ENCODE assay signal across 8 cellular contexts in genomic region chrX:119427024-119427794, GRCh38. TPM values are rescaled to one million over a fixed set of nuclear protein-coding genes. Genes with fewer than 3 reads are reported as not detected.
DNase-seq lines count a peak whose midpoint lies in the region; ATAC-seq, FAIRE-seq and TF ChIP-seq lines count a peak whose summit lies in the region.
"Had no signal": no experiment of that assay in that cellular context is flagged by ENCODE, and none has a peak within 500 bp of the region (broad histone marks: within the 10 kb centered on the region; RNA-seq: fewer than 3 reads in every experiment).

No MANE protein-coding gene starts in this region.

- POLR2A ChIA-PET in OCI-LY7 (lab: Charles Lee) = interaction anchor here (0.5 to 1.5 kb wide), 8 partner anchors 18 to 1081 kb away, joined by 3 to 5 read pairs (median 3); partner anchors contain the start of genes SLC25A43 and WDR44

- no peak for TF ChIP-seq CTCF in GM23338 (conservative IDR thresholded peaks at IDR 0.05; ENCODE audit: low read depth in 2 of 2)
- no peak for TF ChIP-seq CTCF in OCI-LY7 (conservative IDR thresholded peaks at IDR 0.05; ENCODE audit: low read length)
- no peak for TF ChIP-seq CTCF in right atrium auricular region (IDR thresholded peaks at IDR 0.05)
- no peak for TF ChIP-seq CTCF in tibial artery (IDR thresholded peaks at IDR 0.05)

- DNase-seq in GM18507 (ENCODE audit: extremely low spot score, insufficient read length, low read depth) (no peak), GM23338 (ENCODE audit: low spot score) (peak; percentile 10), OCI-LY7 (ENCODE audit: low spot score) (peak; percentile 78), right atrium auricular region (ENCODE audit: low spot score) (no peak), NCI-H748 treated with DMSO at 0.1 percent for 48 hours (lab: John Stamatoyannopoulos, UW) (no peak), tibial artery (no peak)
- DNase-seq in activated CD4-positive, CD25-positive, alpha-beta regulatory T cell treated with anti-CD3 and anti-CD28 coated beads, Interleukin-2, amount 50 U/mL, for 72 hours = no peak

- peak; percentile 81 for FAIRE-seq in GM18507 (lab: Jason Lieb, UNC)

- H3K27me3 ChIP-seq in GM23338 (ENCODE audit: insufficient read depth) (no peaks in the 10 kb centered on the region), right atrium auricular region (no peaks in the 10 kb centered on the region), tibial artery (no peaks in the 10 kb centered on the region)
- H3K27me3 ChIP-seq: SJSA1 had no signal

- H3F3A ChIP-seq in GM23338 (replicated peaks; ENCODE audit: low read depth) = no peaks in the 10 kb centered on the region

- H3K4me3 Mint-ChIP-seq in GM23338 = no peak overlapping the region

- no peaks in the 10 kb centered on the region for H3K9me3 ChIP-seq in OCI-LY7 (ENCODE audit: low read length)
- H3K9me3 ChIP-seq in right atrium auricular region = no peaks in the 10 kb centered on the region
- no peaks in the 10 kb centered on the region for H3K9me3 ChIP-seq in tibial artery
- H3K9me3 ChIP-seq: SJSA1 had no signal

- H3K36me3 Mint-ChIP-seq in GM23338 (ENCODE audit: low read depth) = peaks cover 3% of the 10 kb centered on the region; the same call in 1 of the 3 replicates

- intact Hi-C loops in OCI-LY7 (cut with micrococcal nuclease; ENCODE audit: unreplicated experiment) (no loop called here), tibial artery (cut with DNase I; ENCODE audit: low total_unique reads) (no loop called here)

- BruUV-seq in OCI-LY7 (replicated peaks; lab: Mats Ljungman, UMichigan) = no TSS peak

- H4K20me1 ChIP-seq in GM23338 (replicated peaks; ENCODE audit: insufficient read depth) (no peaks in the 10 kb centered on the region), OCI-LY7 (ENCODE audit: insufficient read depth, low read length) (no peaks in the 10 kb centered on the region)

- H2AFZ ChIP-seq in GM23338 (no peak overlapping the region), OCI-LY7 (ENCODE audit: low read length) (peak overlapping the region; percentile 40; the same call in 1 of the 2 replicates)

- H3K9me3 Mint-ChIP-seq in GM23338 = no peaks in the 10 kb centered on the region

- peak overlapping the region; percentile 41 for H3K27ac Mint-ChIP-seq in GM23338

- no peaks in the 10 kb centered on the region for H3K4me1 ChIP-seq in GM23338 (ENCODE audit: insufficient read depth)
- H3K4me1 ChIP-seq in OCI-LY7 (ENCODE audit: insufficient read depth, low read length, poor library complexity, severe bottlenecking) = peaks cover 32% of the 10 kb centered on the region
- H3K4me1 ChIP-seq in right atrium auricular region = peaks cover 0 to 3% of the 10 kb centered on the region in 2 donors
- peaks cover 0 to 9% (median 2%) of the 10 kb centered on the region in 4 donors for H3K4me1 ChIP-seq in tibial artery

- peaks cover 16% of the 10 kb centered on the region for H3K4me1 Mint-ChIP-seq in GM23338

- H3K27ac ChIP-seq in GM23338 (ENCODE audit: low read depth) (no peak overlapping the region), OCI-LY7 (ENCODE audit: low read depth, low read length, poor library complexity, severe bottlenecking) (peak overlapping the region; percentile 75), right atrium auricular region (peak overlapping the region; percentile 15 to 62), tibial artery (no peak overlapping the region)
- H3K27ac ChIP-seq: SJSA1 had no signal

- H3K79me2 ChIP-seq in GM23338 (replicated peaks; ENCODE audit: insufficient read depth) (no peaks in the 10 kb centered on the region), OCI-LY7 (ENCODE audit: insufficient read depth, low read depth, low read length) (no peaks in the 10 kb centered on the region)

- ATAC-seq in GM23338 = peak; percentile 53

- H3K27me3 Mint-ChIP-seq in GM23338 (ENCODE audit: insufficient read depth, low read depth, poor library complexity) = no peaks in the 10 kb centered on the region

- H3K4me2 ChIP-seq in GM23338 (no peak overlapping the region), OCI-LY7 (ENCODE audit: low read length) (peak overlapping the region; percentile 62)

- H3K4me3 ChIP-seq in GM23338 (no peak overlapping the region), OCI-LY7 (ENCODE audit: low read depth, low read length, poor library complexity, severe bottlenecking) (peak overlapping the region; percentile 2), right atrium auricular region (no peak overlapping the region), tibial artery (no peak overlapping the region)
- H3K4me3 ChIP-seq: SJSA1 had no signal

- H3K9me2 ChIP-seq in GM23338 (ENCODE audit: insufficient read depth) (no peaks in the 10 kb centered on the region), OCI-LY7 (ENCODE audit: insufficient read depth, low read length) (no peaks in the 10 kb centered on the region)

- CTCF ChIA-PET in OCI-LY7 (lab: Charles Lee; ENCODE audit: unreplicated experiment) = interaction anchor here (0.6 kb wide), 1 partner anchor 1322 kb away, joined by 4 read pairs; no protein-coding TSS in a partner anchor

- H3K36me3 ChIP-seq in GM23338 (ENCODE audit: insufficient read depth) (no peaks in the 10 kb centered on the region), OCI-LY7 (ENCODE audit: insufficient read depth, low read length) (peaks cover 5% of the 10 kb centered on the region), right atrium auricular region (no peaks in the 10 kb centered on the region), tibial artery (peaks cover 0 to 8% (median 0%) of the 10 kb centered on the region in 3 donors)
- H3K36me3 ChIP-seq: SJSA1 had no signal

TF ChIP-seq in GM23338, 12 proteins besides CTCF, POLR2A, EP300 and RAD21:
- TF ChIP-seq EZH2 (IDR thresholded peaks at IDR 0.05; ENCODE audit: low read depth, unreplicated experiment) (no peak), EZH2phosphoT487 (IDR thresholded peaks at IDR 0.05; ENCODE audit: unreplicated experiment) (no peak)

RNA-seq across cellular contexts. Expression of gene SLC25A43, which starts 28.1 kb away (rescaled TPM):
- total RNA-seq in GM23338 (2014; rRNA removed; shearing (Covaris generic)) = 8.9 and 12.7 TPM in 2 replicates
- 7.1 and 8.7 TPM in 2 replicates for polyA plus RNA-seq in GM23338 (2016; fragmentation: Nextera tagmentation; extraction: Ambion mirVana)
- total RNA-seq in OCI-LY7 (2014; rRNA removed; shearing (Covaris generic)) = 10.6 and 13.7 TPM in 2 replicates
- 14.3 and 15.6 TPM in 2 replicates for total RNA-seq in OCI-LY7 (2022)
- 1 to 10 TPM; 5.6 to 8.1 TPM for total RNA-seq in right atrium auricular region

RNA-seq across cellular contexts. Expression of gene SLC25A5, which starts 41.0 kb away (rescaled TPM):
- total RNA-seq in GM23338 (2014; rRNA removed; shearing (Covaris generic)) = 379 and 451 TPM in 2 replicates
- 325 and 348 TPM in 2 replicates for polyA plus RNA-seq in GM23338 (2016; fragmentation: Nextera tagmentation; extraction: Ambion mirVana)
- 203 and 231 TPM in 2 replicates for total RNA-seq in OCI-LY7 (2014; rRNA removed; shearing (Covaris generic))
- total RNA-seq in OCI-LY7 (2022) (525 and 531 TPM in 2 replicates), right atrium auricular region (100 to 1,000 TPM; 134 to 174 TPM)

Comparison
In these comparisons a context has a peak if more than half of its experiments do, and no peak if none do; other contexts are left out.
1. DNase-seq: peak in GM23338 (single experiment) and OCI-LY7 (single experiment); none in GM18507 (single experiment), right atrium auricular region (single experiment), NCI-H748 treated with DMSO at 0.1 percent for 48 hours (single experiment), tibial artery (0 of 2) and activated CD4-positive, CD25-positive, alpha-beta regulatory T cell treated with anti-CD3 and anti-CD28 coated beads, Interleukin-2, amount 50 U/mL, for 72 hours (single experiment).
2. H3K27ac ChIP-seq: peak in OCI-LY7 (single experiment) and right atrium auricular region (2 of 2); none in GM23338 (single experiment) and tibial artery (0 of 2).